ENCODE assay signal across 17 cellular contexts in genomic region chr9:105390901-105391300, GRCh38. TPM values are rescaled to one million over a fixed set of nuclear protein-coding genes. Genes with fewer than 3 reads are reported as not detected.
DNase-seq lines count a peak whose midpoint lies in the region; ATAC-seq, FAIRE-seq and TF ChIP-seq lines count a peak whose summit lies in the region.
"Had no signal": no experiment of that assay in that cellular context is flagged by ENCODE, and none has a peak within 500 bp of the region (broad histone marks: within the 10 kb centered on the region; RNA-seq: fewer than 3 reads in every experiment).

No MANE protein-coding gene starts in this region.

- intact Hi-C loops in HepG2 (cut with micrococcal nuclease; ENCODE audit: unreplicated experiment), result no loop called here
- intact Hi-C loops in right lobe of liver (cut with DNase I), result no loop called here
- intact Hi-C loops in HCT116 (cut with micrococcal nuclease), result no loop called here

- H2AFZ ChIP-seq in HepG2 (ENCODE audit: low read length) (no peak overlapping the region), HCT116 (ENCODE audit: low read depth, low read length, poor library complexity, severe bottlenecking) (no peak overlapping the region)

- H3K9me2 ChIP-seq in HCT116 (ENCODE audit: insufficient read depth), result no peaks in the 10 kb centered on the region

- RAD21 ChIA-PET in HCT116 (lab: Charles Lee; ENCODE audit: low non-redundant PET in 1 of 2, low total read pairs in 2 of 2, uncharacterized antibody in 2 of 2, unreplicated experiment in 2 of 2), result no interaction called here

- CTCF ChIA-PET in HepG2 (lab: Yijun Ruan, JAX; ENCODE audit: low intra/inter-chr PET ratio, low total read pairs), result no interaction called here
- CTCF ChIA-PET in HCT116 (lab: Charles Lee), result no interaction called here

- no peak for TF ChIP-seq EP300 in HepG2 (IDR thresholded peaks at IDR 0.05; ENCODE audit: low read depth in 2 of 2, low read length in 2 of 2)
- TF ChIP-seq EP300 in HepG2 (CRISPR knock-in tag; IDR thresholded peaks at IDR 0.05; ENCODE audit: borderline replicate concordance), result no peak

- no peak for TF ChIP-seq CTCF in HepG2 (CRISPR knock-in tag; IDR thresholded peaks at IDR 0.05)
- no peak for TF ChIP-seq CTCF in right lobe of liver (IDR thresholded peaks at IDR 0.05)
- no peak for TF ChIP-seq CTCF in HCT116 (IDR thresholded peaks at IDR 0.05 in 2 of 3, conservative IDR thresholded peaks at IDR 0.05 in 1 of 3; ENCODE audit: borderline replicate concordance in 1 of 3, insufficient read depth in 1 of 3, low read depth in 2 of 3, low read length in 2 of 3)

- H3K36me3 ChIP-seq in HepG2 (replicated peaks in 1 of 2; ENCODE audit: control insufficient read depth in 1 of 2, insufficient read depth in 2 of 2, low read length in 2 of 2) (no peaks in the 10 kb centered on the region; a peak in 1 of 5 replicates), right lobe of liver (peaks cover 0 to 6% (median 0%) of the 10 kb centered on the region in 4 donors), HCT116 (ENCODE audit: control insufficient read depth in 1 of 2, insufficient read depth in 2 of 2, low read length in 2 of 2) (no peaks in the 10 kb centered on the region), SJCRH30 (no peaks in the 10 kb centered on the region)
- H3K36me3 ChIP-seq in effector memory CD4-positive, alpha-beta T cell (ENCODE audit: control insufficient read depth, insufficient read depth, low read length), result no peaks in the 10 kb centered on the region
- H3K36me3 ChIP-seq: BE2C had no signal

- ATAC-seq in HepG2, result no peak
- no peak for ATAC-seq in right lobe of liver
- ATAC-seq in HCT116, result no peak
- ATAC-seq: K562 had no signal

- FAIRE-seq in HepG2 (lab: Jason Lieb, UNC), result no peak
- FAIRE-seq: A204.1, G401.6, GM12892, K562 had no signal

- H3K79me2 ChIP-seq in HepG2 (ENCODE audit: insufficient read depth, low read length), result no peaks in the 10 kb centered on the region
- H3K79me2 ChIP-seq in HCT116 (ENCODE audit: insufficient read depth, low read length), result no peaks in the 10 kb centered on the region

- H3K9me3 ChIP-seq in HepG2 (ENCODE audit: low read length) (no peaks in the 10 kb centered on the region), right lobe of liver (no peaks in the 10 kb centered on the region), HCT116 (ENCODE audit: control insufficient read depth in 1 of 2, insufficient read depth in 1 of 2, low read depth in 1 of 2, low read length in 2 of 2) (no peaks in the 10 kb centered on the region), SJCRH30 (replicated peaks) (no peaks in the 10 kb centered on the region)
- H3K9me3 ChIP-seq in effector memory CD4-positive, alpha-beta T cell (ENCODE audit: control insufficient read depth, low read length), result no peaks in the 10 kb centered on the region
- H3K9me3 ChIP-seq: BE2C had no signal

- TF ChIP-seq RAD21 in HepG2 (CRISPR knock-in tag; IDR thresholded peaks at IDR 0.05) (no peak), HCT116 (IDR thresholded peaks at IDR 0.05; ENCODE audit: low read depth) (no peak)

- H3K4me2 ChIP-seq in HepG2 (ENCODE audit: low read depth, low read length) (no peak overlapping the region), HCT116 (ENCODE audit: low read length) (no peak overlapping the region)

- H4K20me1 ChIP-seq in HepG2 (ENCODE audit: insufficient read depth, low read length), result no peaks in the 10 kb centered on the region
- no peaks in the 10 kb centered on the region for H4K20me1 ChIP-seq in HCT116 (ENCODE audit: insufficient read depth)

- H3K27ac ChIP-seq in HepG2 (ENCODE audit: extremely low read length, insufficient read depth, low read length) (no peak overlapping the region), right lobe of liver (no peak overlapping the region), HCT116 (ENCODE audit: low read depth, low read length) (no peak overlapping the region), temporal lobe (ENCODE audit: low read depth, low read length) (peak overlapping the region; percentile 27), SJCRH30 (no peak overlapping the region)
- no peak overlapping the region for H3K27ac ChIP-seq in effector memory CD4-positive, alpha-beta T cell (ENCODE audit: insufficient read depth, low read length, poor library complexity, severe bottlenecking)
- H3K27ac ChIP-seq: C4-2B had no signal

- POLR2A ChIA-PET in HepG2 (lab: Yijun Ruan, JAX) (no interaction called here), HCT116 (lab: Charles Lee) (no interaction called here)

- H3K4me1 ChIP-seq in HepG2 (ENCODE audit: insufficient read depth, low read length), result no peaks in the 10 kb centered on the region
- no peaks in the 10 kb centered on the region for H3K4me1 ChIP-seq in right lobe of liver
- H3K4me1 ChIP-seq in HCT116 (ENCODE audit: control insufficient read depth in 1 of 2, insufficient read depth in 2 of 2, low read length in 2 of 2), result no peaks in the 10 kb centered on the region
- no peaks in the 10 kb centered on the region for H3K4me1 ChIP-seq in SJCRH30
- H3K4me1 ChIP-seq in effector memory CD4-positive, alpha-beta T cell (ENCODE audit: control insufficient read depth, insufficient read depth, low read length, poor library complexity, severe bottlenecking), result no peaks in the 10 kb centered on the region
- H3K4me1 ChIP-seq: BE2C had no signal

- in situ Hi-C loops in HepG2 (cut with HindIII; ENCODE audit: extremely low pct_ligation_motif_present, low pct_unique_long_range_greater_than_20kb), result no loop called here

- TSS peak; percentile 35 for BruUV-seq in HepG2 (replicated peaks; lab: Mats Ljungman, UMichigan)
- BruUV-seq in HCT116 (replicated peaks; lab: Mats Ljungman, UMichigan), result TSS peak; percentile 35

- H3K9ac ChIP-seq in HepG2 (ENCODE audit: insufficient read depth, low read depth, low read length) (no peak overlapping the region), HCT116 (ENCODE audit: low read length) (no peak overlapping the region)

- H3K4me3 ChIP-seq in HepG2 (replicated peaks in 1 of 3; ENCODE audit: insufficient read depth in 1 of 3, low read depth in 2 of 3, low read length in 3 of 3), result no peak overlapping the region
- H3K4me3 ChIP-seq in right lobe of liver, result no peak overlapping the region
- no peak overlapping the region for H3K4me3 ChIP-seq in HCT116 (replicated peaks in 1 of 2; ENCODE audit: low read depth in 1 of 2, low read length in 2 of 2)
- H3K4me3 ChIP-seq in SJCRH30, result no peak overlapping the region
- H3K4me3 ChIP-seq in effector memory CD4-positive, alpha-beta T cell (ENCODE audit: insufficient read depth, low read depth, low read length, poor library complexity, severe bottlenecking), result no peak overlapping the region
- H3K4me3 ChIP-seq: K562 had no signal

- H3K27me3 ChIP-seq in HepG2 (ENCODE audit: control insufficient read depth in 1 of 2, insufficient read depth in 2 of 2, low read length in 2 of 2) (no peaks in the 10 kb centered on the region), right lobe of liver (no peaks in the 10 kb centered on the region), HCT116 (ENCODE audit: insufficient read depth, low read length) (no peaks in the 10 kb centered on the region), SJCRH30 (no peaks in the 10 kb centered on the region)
- H3K27me3 ChIP-seq in effector memory CD4-positive, alpha-beta T cell (replicated peaks; ENCODE audit: control insufficient read depth, insufficient read depth, low read length, poor library complexity, severe bottlenecking), result no peaks in the 10 kb centered on the region
- H3K27me3 ChIP-seq: BE2C had no signal

- no peak for TF ChIP-seq POLR2A in HepG2 (IDR thresholded peaks at IDR 0.05; ENCODE audit: insufficient read depth in 1 of 2, low read depth in 2 of 2, low read length in 2 of 2)
- no peak for TF ChIP-seq POLR2A in right lobe of liver (IDR thresholded peaks at IDR 0.05)
- TF ChIP-seq POLR2A in HCT116 (IDR thresholded peaks at IDR 0.05; ENCODE audit: borderline replicate concordance, extremely low read depth, insufficient read depth, insufficient read length), result no peak

- WGBS in HepG2 (ENCODE audit: low lambda C conversion rate), result 99% methylated on average over 3 of the region's 3 CpGs
- WGBS in right lobe of liver (ENCODE audit: insufficient coverage, low coverage, low lambda C conversion rate, missing lambda C conversion rate), result 100% methylated on average over 2 of the region's 3 CpGs

- DNase-seq in HepG2 (ENCODE audit: low spot score) (no peak), right lobe of liver (no peak), HCT116 (ENCODE audit: low read depth, low spot score) (no peak), cerebellar cortex (ENCODE audit: low spot score) (peak; percentile 86), SJCRH30 (no peak), HPDE6-E6E7 (ENCODE audit: extremely low spot score) (no peak)
- DNase-seq in effector memory CD4-positive, alpha-beta T cell, result no peak
- DNase-seq: BE2C; CD4-positive, alpha-beta memory T cell; DMS79; Kasumi-1 had no signal

TF ChIP-seq in HepG2, 621 proteins besides CTCF, POLR2A, EP300 and RAD21 (continues in another document):
- no peak for TF ChIP-seq ZNF17 (CRISPR knock-in tag; IDR thresholded peaks at IDR 0.05)

RNA-seq across cellular contexts. Expression of gene FSD1L, which starts 56.9 kb away (rescaled TPM):
- total RNA-seq in HepG2 (2016; rRNA removed; fragmentation: Illumina TruSeq; extraction: Trizol) (2.8 and 5.1 TPM in 2 replicates), right lobe of liver (1 to 10 TPM in 5 of 6 experiments, under 1 TPM in 1; 0.46 to 2.0 (median 1.3) TPM), HCT116 (2021; ENCODE audit: unreplicated experiment) (5.5 TPM), temporal lobe (112 TPM)
- 4.7 and 6.0 TPM in 2 replicates for total RNA-seq in HepG2 (2016; cell fraction: cytosol; rRNA removed; fragmentation: Illumina TruSeq; extraction: Trizol; ENCODE audit: low read depth)
- total RNA-seq in HepG2 (2016; cell fraction: insoluble cytoplasmic fraction; rRNA removed; fragmentation: Illumina TruSeq; extraction: Trizol), result 3.0 and 5.1 TPM in 2 replicates
- total RNA-seq in HepG2 (2016; cell fraction: membrane; rRNA removed; fragmentation: Illumina TruSeq; extraction: Trizol), result 2.3 and 2.5 TPM in 2 replicates
- 23.8 and 25.5 TPM in 2 replicates for total RNA-seq in HepG2 (2016; cell fraction: nucleus; rRNA removed; fragmentation: Illumina TruSeq; extraction: Trizol)
- 4.1 and 4.2 TPM in 2 replicates for polyA plus RNA-seq in HepG2 (2011; rRNA removed)
- polyA plus RNA-seq in HepG2 (2011; cell fraction: cytosol; rRNA removed), result 0.66 and 0.76 TPM in 2 replicates
- 5.8 and 9.2 TPM in 2 replicates for polyA plus RNA-seq in HepG2 (2011; cell fraction: nucleus; rRNA removed)
- polyA plus RNA-seq in HepG2 (2012), result 6.1 and 6.9 TPM in 2 replicates
- polyA plus RNA-seq in HepG2 (2016; cell fraction: cytosol; fragmentation: Illumina TruSeq; extraction: Trizol; ENCODE audit: low read depth), result 0.33 and 0.41 TPM in 2 replicates
- 1.8 and 2.1 TPM in 2 replicates for polyA plus RNA-seq in HepG2 (2016; cell fraction: insoluble cytoplasmic fraction; fragmentation: Illumina TruSeq; extraction: Trizol; ENCODE audit: low read depth)
- 0.48 and 0.66 TPM in 2 replicates for polyA plus RNA-seq in HepG2 (2016; cell fraction: membrane; fragmentation: Illumina TruSeq; extraction: Trizol; ENCODE audit: low read depth)
- polyA plus RNA-seq in HepG2 (2016; cell fraction: nucleus; fragmentation: Illumina TruSeq; extraction: Trizol; ENCODE audit: insufficient read depth, low read depth), result 13.2 and 14.2 TPM in 2 replicates
- 1.7 and 3.3 TPM in 2 replicates for polyA minus RNA-seq in HepG2 (2011; rRNA and poly(A)+ RNA removed; ENCODE audit: low replicate concordance)
- polyA minus RNA-seq in HepG2 (2011; cell fraction: cytosol; rRNA and poly(A)+ RNA removed), result 1.8 and 2.5 TPM in 2 replicates
- polyA minus RNA-seq in HepG2 (2011; cell fraction: nucleus; rRNA and poly(A)+ RNA removed), result 89.1 and 107 TPM in 2 replicates
- polyA plus RNA-seq in HCT116 (2012), result 1.0 and 1.1 TPM in 2 replicates
- 3.1 and 6.4 TPM in 2 replicates for total RNA-seq in SJCRH30 (2014; rRNA removed; shearing (Covaris generic))
